18 cellular contexts compared by ENCODE assay signal in genomic region chr9:12539602-12540001, GRCh38.
"Had no signal": no experiment of that assay in that cellular context is flagged by ENCODE, and none has a peak within 500 bp of the region (broad histone marks: within the 10 kb centered on the region; RNA-seq: fewer than 3 reads in every experiment).

No MANE protein-coding gene starts in this region.

- H3K4me3 ChIP-seq: colonic mucosa, gastrocnemius medialis, neural progenitor cell, psoas muscle, right lobe of liver, testis had no signal

- DNase-seq: activated CD4-positive, alpha-beta T cell treated with anti-CD3 and anti-CD28 coated beads, Interleukin-2, amount 10 ng/mL, durations not matched to agents 24 days and 14 days; activated CD8-positive, alpha-beta T cell treated with anti-CD3 and anti-CD28 coated beads for 36 hours; activated naive CD4-positive, alpha-beta T cell; activated naive CD8-positive, alpha-beta T cell treated with anti-CD3 and anti-CD28 coated beads for 36 hours; activated T-cell treated with anti-CD3 and anti-CD28 coated beads, Interleukin-2, amount 50 U/mL, for 1 hour; amygdala; caudate nucleus; colonic mucosa; gastrocnemius medialis; mammary epithelial cell; naive B cell; psoas muscle; right lobe of liver; stimulated activated CD4-positive, alpha-beta T cell treated with anti-CD3 and anti-CD28 coated beads, Interleukin-4, amount 100 ng/mL, for 24 hours had no signal

- ATAC-seq: activated CD8-positive, alpha-beta T cell treated with anti-CD3 and anti-CD28 coated beads for 36 hours; activated T-helper 17 cell treated with anti-CD3 and anti-CD28 coated beads, Interleukin-2, amount 50 U/mL, for 72 hours; gastrocnemius medialis; psoas muscle; right lobe of liver; stimulated activated memory B cell treated with anti-CD40 and anti-IgM and Interleukin-4, amounts not matched to agents 10 μg/mL and 1 μg/mL and 100 μg/mL, for 72 hours had no signal

- H3K4me1 ChIP-seq: colonic mucosa, gastrocnemius medialis, neural progenitor cell, psoas muscle, right lobe of liver, testis had no signal

- H3K27me3 ChIP-seq: colonic mucosa, gastrocnemius medialis, neural progenitor cell, right lobe of liver, testis had no signal

- H3K27ac ChIP-seq: colonic mucosa, gastrocnemius medialis, neural progenitor cell, psoas muscle, right lobe of liver, testis had no signal

- H3K36me3 ChIP-seq: colonic mucosa, gastrocnemius medialis, neural progenitor cell, right lobe of liver had no signal

- H3K9me3 ChIP-seq: colonic mucosa, gastrocnemius medialis, psoas muscle, right lobe of liver, testis had no signal
